1 cellular context compared by ENCODE assay signal in genomic region chr10:89164080-89164479, GRCh38.
TF ChIP-seq lines count a peak whose summit lies in the region.

No MANE protein-coding gene starts in this region.

TF ChIP-seq in GM12878, 131 proteins besides CTCF, POLR2A, EP300 and RAD21 (continued from another document):
- TF ChIP-seq MYC (IDR thresholded peaks at IDR 0.05; ENCODE audit: insufficient read depth, insufficient read length, insufficient replicate concordance, low read length, severe bottlenecking) = no peak
- no peak for TF ChIP-seq ZNF207 (IDR thresholded peaks at IDR 0.05; ENCODE audit: borderline replicate concordance)
- no peak for TF ChIP-seq ZBTB11 (CRISPR knock-in tag; IDR thresholded peaks at IDR 0.05)
